Comparison of ENCODE assay signal across 8 cellular contexts in the genomic region with DNA sequence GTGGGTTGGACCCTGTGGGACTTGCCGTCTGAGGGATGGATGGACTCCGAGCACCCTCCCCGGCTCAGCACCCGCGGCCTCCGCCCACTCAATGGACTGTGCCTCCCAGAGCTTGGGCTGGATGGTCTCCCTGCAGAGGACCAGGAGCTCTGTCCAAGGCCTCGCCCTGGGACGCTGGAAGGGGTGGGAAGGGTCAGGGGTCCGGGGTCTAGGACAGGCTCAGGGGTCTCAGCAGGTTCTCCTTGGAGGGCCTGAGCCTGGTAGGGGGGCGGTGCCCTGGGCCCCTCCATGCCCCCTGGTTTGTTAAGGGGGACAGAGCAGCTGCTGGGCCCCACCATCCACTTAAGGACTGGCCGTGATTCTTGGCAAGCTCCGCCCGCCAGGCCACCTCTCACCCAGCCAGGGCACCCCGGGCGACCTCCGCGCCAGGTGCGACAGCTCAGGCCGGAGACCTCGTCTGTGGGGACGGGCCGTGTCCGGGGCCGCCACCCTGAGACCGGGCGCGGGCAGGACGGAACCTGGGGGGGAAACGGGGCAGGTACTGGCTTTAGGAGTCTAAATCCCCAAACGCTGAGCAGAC. TPM values are rescaled to one million over a fixed set of nuclear protein-coding genes. Genes with fewer than 3 reads are reported as not detected.
DNase-seq lines count a peak whose midpoint lies in the region; ATAC-seq, FAIRE-seq and TF ChIP-seq lines count a peak whose summit lies in the region.

No MANE protein-coding gene starts in this region.

- H3K9me3 Mint-ChIP-seq in activated CD4-positive, alpha-beta T cell treated with anti-CD3 and anti-CD28 coated beads, Interleukin-2, amount 10 ng/mL, durations not matched to agents 7 days and 5 days = no peaks in the 10 kb centered on the region
- H3K9me3 Mint-ChIP-seq in progenitor cell of endocrine pancreas (ENCODE audit: low read depth) = no peaks in the 10 kb centered on the region

- peaks cover 22% of the 10 kb centered on the region for H3K4me1 Mint-ChIP-seq in activated CD4-positive, alpha-beta T cell treated with anti-CD3 and anti-CD28 coated beads, Interleukin-2, amount 10 ng/mL, durations not matched to agents 7 days and 5 days
- H3K4me1 Mint-ChIP-seq in progenitor cell of endocrine pancreas (ENCODE audit: low read depth) = peaks cover 8% of the 10 kb centered on the region

- H3K4me3 ChIP-seq in BJ (ENCODE audit: low read depth, low read length) = peak overlapping the region; percentile 61

- DNase-seq in BJ (ENCODE audit: low read depth) (no peak), GM19239 (ENCODE audit: insufficient read length, low spot score) (no peak), Right ventricle myocardium inferior (ENCODE audit: missing footprints) (peak; percentile 60), progenitor cell of endocrine pancreas (ENCODE audit: low spot score, unreplicated experiment) (no peak), hippocampal formation (lab: John Stamatoyannopoulos, UW) (no peak), NOMO-1 treated with DMSO at 0.1 percent for 48 hours (lab: John Stamatoyannopoulos, UW; ENCODE audit: unreplicated experiment) (no peak)
- DNase-seq in activated CD4-positive, alpha-beta T cell treated with anti-CD3 and anti-CD28 coated beads, Interleukin-2, amount 10 ng/mL, durations not matched to agents 7 days and 5 days = no peak

- H3K36me3 Mint-ChIP-seq in activated CD4-positive, alpha-beta T cell treated with anti-CD3 and anti-CD28 coated beads, Interleukin-2, amount 10 ng/mL, durations not matched to agents 7 days and 5 days (ENCODE audit: low read depth) = peaks cover 22% of the 10 kb centered on the region
- H3K36me3 Mint-ChIP-seq in progenitor cell of endocrine pancreas (ENCODE audit: insufficient read depth) = no peaks in the 10 kb centered on the region

- H3K27me3 Mint-ChIP-seq in activated CD4-positive, alpha-beta T cell treated with anti-CD3 and anti-CD28 coated beads, Interleukin-2, amount 10 ng/mL, durations not matched to agents 7 days and 5 days = peaks cover 7% of the 10 kb centered on the region
- peaks cover 3% of the 10 kb centered on the region for H3K27me3 Mint-ChIP-seq in progenitor cell of endocrine pancreas

- peak overlapping the region; percentile 84 for H3K27ac Mint-ChIP-seq in activated CD4-positive, alpha-beta T cell treated with anti-CD3 and anti-CD28 coated beads, Interleukin-2, amount 10 ng/mL, durations not matched to agents 7 days and 5 days
- no peak overlapping the region for H3K27ac Mint-ChIP-seq in progenitor cell of endocrine pancreas

- TF ChIP-seq CTCF in BJ (IDR thresholded peaks at IDR 0.05; ENCODE audit: insufficient read depth, low read depth, low read length) = no peak
- no peak for TF ChIP-seq CTCF in progenitor cell of endocrine pancreas (IDR thresholded peaks at IDR 0.05; ENCODE audit: unreplicated experiment)

- peak; percentile 26 for FAIRE-seq in GM19239 (lab: Jason Lieb, UNC)

- no peaks in the 10 kb centered on the region for H3K27me3 ChIP-seq in BJ (ENCODE audit: control insufficient read depth, insufficient read depth, low read length)

- peak overlapping the region; percentile 74 for H3K4me3 Mint-ChIP-seq in activated CD4-positive, alpha-beta T cell treated with anti-CD3 and anti-CD28 coated beads, Interleukin-2, amount 10 ng/mL, durations not matched to agents 7 days and 5 days
- peak overlapping the region; percentile 71 for H3K4me3 Mint-ChIP-seq in progenitor cell of endocrine pancreas (ENCODE audit: low read depth)

- peaks cover 4% of the 10 kb centered on the region; the same call in 1 of the 2 replicates for H3K36me3 ChIP-seq in BJ (ENCODE audit: control insufficient read depth, insufficient read depth, low read length)

- ATAC-seq in HG03354 (IDR thresholded peaks at IDR 0.05; ENCODE audit: poor library complexity, severe bottlenecking, unreplicated experiment) (peak; percentile 19), Right ventricle myocardium inferior (peak; percentile 24)

- intact Hi-C loops in Right ventricle myocardium inferior (cut with DNase I) = loop anchor here (5.0 kb wide), 2 partner anchors 255 to 420 kb away; a partner anchor contains a TSS

- POLR2A ChIA-PET in BJ (lab: Charles Lee) = no interaction called here
- POLR2A ChIA-PET in activated CD4-positive, alpha-beta T cell treated with anti-CD3 and anti-CD28 coated beads, Interleukin-2, amount 10 ng/mL, durations not matched to agents 7 days and 5 days (lab: Charles Lee) = no interaction called here

- CTCF ChIA-PET in BJ (lab: Yijun Ruan, JAX) = interaction anchor here (0.8 to 3.2 kb wide), 4 partner anchors 15 to 155 kb away, joined by 3 to 11 read pairs (median 4); a partner anchor contains a TSS
- CTCF ChIA-PET in activated CD4-positive, alpha-beta T cell treated with anti-CD3 and anti-CD28 coated beads, Interleukin-2, amount 10 ng/mL, durations not matched to agents 7 days and 5 days (lab: Charles Lee) = interaction anchor here (0.9 to 2.8 kb wide), 3 partner anchors 11 to 151 kb away, joined by 3 to 10 read pairs (median 4); a partner anchor contains a TSS

RNA-seq across cellular contexts. Expression of a gene that starts 29.2 kb away (rescaled TPM):
- 24.9 and 32.1 TPM in 2 replicates for polyA plus RNA-seq in BJ (2011; rRNA removed)
- polyA minus RNA-seq in BJ (2011; rRNA and poly(A)+ RNA removed) = 24.5 and 27.8 TPM in 2 replicates
- total RNA-seq in activated CD4-positive, alpha-beta T cell treated with anti-CD3 and anti-CD28 coated beads, Interleukin-2, amount 10 ng/mL, durations not matched to agents 7 days and 5 days = 10 to 100 TPM; 65.5 to 79.0 TPM
- 47.3 TPM for total RNA-seq in Right ventricle myocardium inferior
- total RNA-seq in progenitor cell of endocrine pancreas = 66.5 and 67.3 TPM in 2 replicates

RNA-seq across cellular contexts. Expression of a gene that starts 52.1 kb away (rescaled TPM):
- polyA plus RNA-seq in BJ (2011; rRNA removed) = 0.98 and 1.2 TPM in 2 replicates
- 0.09 and 0.10 TPM in 2 replicates for polyA minus RNA-seq in BJ (2011; rRNA and poly(A)+ RNA removed)
- total RNA-seq in activated CD4-positive, alpha-beta T cell treated with anti-CD3 and anti-CD28 coated beads, Interleukin-2, amount 10 ng/mL, durations not matched to agents 7 days and 5 days = 1 to 10 TPM; 1.4 to 2.2 TPM
- 1.1 TPM for total RNA-seq in Right ventricle myocardium inferior
- total RNA-seq in progenitor cell of endocrine pancreas = 1.6 and 1.7 TPM in 2 replicates
